ENCODE assay signal across 17 cellular contexts in the genomic region with DNA sequence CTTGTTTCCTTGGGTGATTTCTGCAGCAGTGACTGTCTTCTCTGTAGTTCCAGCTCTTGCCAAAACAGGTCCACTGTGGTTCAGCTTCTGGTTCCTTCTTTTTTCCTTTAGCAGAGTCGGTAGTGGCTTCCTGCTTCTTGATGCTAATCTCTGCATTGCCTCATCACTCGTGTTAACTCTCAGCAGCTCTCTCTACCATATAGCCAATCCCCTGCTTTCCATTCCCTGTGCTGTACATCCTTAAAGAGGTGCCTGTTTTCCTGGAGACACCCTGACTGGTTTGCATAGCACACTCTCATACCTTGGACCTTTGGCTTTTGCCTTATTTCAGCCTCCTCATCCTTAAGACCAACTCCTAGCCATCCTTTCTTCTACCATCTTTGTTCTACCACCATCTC.
A peak's percentile ranks its signal among the peaks of the same experiment; 100 is the strongest.
DNase-seq lines count a peak whose midpoint lies in the region; FAIRE-seq and TF ChIP-seq lines count a peak whose summit lies in the region.
"Had no signal": no experiment of that assay in that cellular context is flagged by ENCODE, and none has a peak within 500 bp of the region (broad histone marks: within the 10 kb centered on the region; RNA-seq: fewer than 3 reads in every experiment).

No MANE protein-coding gene starts in this region.

- no peak overlapping the region for H3K4me3 Mint-ChIP-seq in astrocyte (ENCODE audit: unreplicated experiment)
- H3K4me3 Mint-ChIP-seq in nephron, result no peak overlapping the region
- H3K4me3 Mint-ChIP-seq: activated naive CD8-positive, alpha-beta T cell treated with anti-CD3 and anti-CD28 coated beads, Interleukin-2, amount 50 U/mL, for 24 hours; B cell; T-helper 2 cell treated with Interferon-gamma antibody and Interleukin-4, amounts not matched to agents 5 μg/mL and 100 μg/mL, for 36 hours had no signal

- peak; percentile 4 for DNase-seq in GF-D8 (lab: John Stamatoyannopoulos, UW)
- DNase-seq in MV-4-11 (lab: John Stamatoyannopoulos, UW), result peak; percentile 74
- DNase-seq in astrocyte (ENCODE audit: low read depth), result no peak
- no peak for DNase-seq in stimulated activated CD4-positive, alpha-beta T cell treated with anti-CD3 and anti-CD28 coated beads, Interleukin-12 subunit alpha, Interleukin-12 subunit beta, amount 100 ng/mL, for 4 hours
- no peak for DNase-seq in Karpas-422
- no peak for DNase-seq in stimulated activated CD4-positive, alpha-beta T cell treated with anti-CD3 and anti-CD28 coated beads, Interleukin-15, amount 100 ng/mL, for 24 hours
- DNase-seq: activated CD4-positive, CD25-positive, alpha-beta regulatory T cell treated with anti-CD3 and anti-CD28 coated beads, Interleukin-2, amount 50 U/mL, for 72 hours; activated naive CD8-positive, alpha-beta T cell treated with anti-CD3 and anti-CD28 coated beads, Interleukin-2, amount 50 U/mL, for 24 hours; dorsolateral prefrontal cortex; NCI-H1694 treated with DMSO at 0.1 percent for 48 hours; NK-92 treated with Interleukin-12 subunit alpha and Interleukin-12 subunit beta, amount 100 ng/mL, for 24 hours; ovary had no signal

- H3K4me2 ChIP-seq in astrocyte (ENCODE audit: low read length), result no peak overlapping the region
- no peak overlapping the region for H3K4me2 ChIP-seq in Karpas-422 (ENCODE audit: low read depth, low read length, poor library complexity, severe bottlenecking)

- no peak for TF ChIP-seq CTCF in astrocyte (IDR thresholded peaks at IDR 0.05; ENCODE audit: insufficient read depth, low read depth, low read length)
- no peak for TF ChIP-seq CTCF in nephron (IDR thresholded peaks at IDR 0.05; ENCODE audit: unreplicated experiment in 3 of 3)

- H3K27ac Mint-ChIP-seq in astrocyte (ENCODE audit: unreplicated experiment), result no peak overlapping the region
- peak overlapping the region in 2 of 3 experiments; percentile 7 to 71 for H3K27ac Mint-ChIP-seq in nephron
- H3K27ac Mint-ChIP-seq: activated naive CD8-positive, alpha-beta T cell treated with anti-CD3 and anti-CD28 coated beads, Interleukin-2, amount 50 U/mL, for 24 hours; B cell; T-helper 2 cell treated with Interferon-gamma antibody and Interleukin-4, amounts not matched to agents 5 μg/mL and 100 μg/mL, for 36 hours had no signal

- no peaks in the 10 kb centered on the region for H3K36me3 ChIP-seq in astrocyte (ENCODE audit: insufficient read depth, low read length)
- no peaks in the 10 kb centered on the region for H3K36me3 ChIP-seq in Karpas-422 (ENCODE audit: insufficient read depth, low read length)
- H3K36me3 ChIP-seq: ovary had no signal

- peaks cover 2% of the 10 kb centered on the region for H3K4me1 Mint-ChIP-seq in astrocyte (ENCODE audit: low read depth, unreplicated experiment)
- H3K4me1 Mint-ChIP-seq in nephron, result peaks cover 29% of the 10 kb centered on the region
- H3K4me1 Mint-ChIP-seq: activated naive CD8-positive, alpha-beta T cell treated with anti-CD3 and anti-CD28 coated beads, Interleukin-2, amount 50 U/mL, for 24 hours; B cell had no signal

- H3K79me2 ChIP-seq in astrocyte (ENCODE audit: insufficient read depth, low read length), result no peaks in the 10 kb centered on the region
- no peaks in the 10 kb centered on the region for H3K79me2 ChIP-seq in Karpas-422 (ENCODE audit: low read length)

- H3K36me3 Mint-ChIP-seq in astrocyte (ENCODE audit: low read depth, unreplicated experiment), result no peaks in the 10 kb centered on the region
- no peaks in the 10 kb centered on the region for H3K36me3 Mint-ChIP-seq in nephron (ENCODE audit: low read depth)

- H4K20me1 ChIP-seq in astrocyte (ENCODE audit: insufficient read depth, low read length) (no peaks in the 10 kb centered on the region), Karpas-422 (ENCODE audit: insufficient read depth, low read depth, low read length) (no peaks in the 10 kb centered on the region)

- H3K27me3 Mint-ChIP-seq in astrocyte (ENCODE audit: low read depth, unreplicated experiment), result peaks cover 5% of the 10 kb centered on the region
- H3K27me3 Mint-ChIP-seq in nephron (ENCODE audit: low read depth), result no peaks in the 10 kb centered on the region

- FAIRE-seq in astrocyte (lab: Jason Lieb, UNC), result no peak
- FAIRE-seq: GM12892, HTR-8/SVneo had no signal

- peaks cover 3% of the 10 kb centered on the region for H3K4me1 ChIP-seq in astrocyte (ENCODE audit: insufficient read depth, low read length)
- no peaks in the 10 kb centered on the region for H3K4me1 ChIP-seq in Karpas-422 (ENCODE audit: low read length)

- H3K27ac ChIP-seq in astrocyte (ENCODE audit: low read depth, low read length) (no peak overlapping the region), Karpas-422 (ENCODE audit: low read length) (no peak overlapping the region)
- H3K27ac ChIP-seq: dorsolateral prefrontal cortex, ovary had no signal

- H3K9me3 ChIP-seq in astrocyte (ENCODE audit: insufficient read depth, low read depth, low read length) (no peaks in the 10 kb centered on the region), Karpas-422 (ENCODE audit: low read length) (no peaks in the 10 kb centered on the region)
- H3K9me3 ChIP-seq: ovary had no signal

- H3K9ac ChIP-seq in astrocyte (ENCODE audit: low read length) (no peak overlapping the region), Karpas-422 (ENCODE audit: low read length) (no peak overlapping the region)

- H3K4me3 ChIP-seq in astrocyte (ENCODE audit: insufficient read depth, low read depth, low read length) (no peak overlapping the region), Karpas-422 (ENCODE audit: low read length) (no peak overlapping the region)
- H3K4me3 ChIP-seq: dorsolateral prefrontal cortex, ovary had no signal

- H2AFZ ChIP-seq in astrocyte (ENCODE audit: low read depth, low read length), result peak overlapping the region; percentile 14
- H2AFZ ChIP-seq in Karpas-422 (ENCODE audit: low read length), result no peak overlapping the region

- H3K27me3 ChIP-seq in astrocyte (ENCODE audit: insufficient read depth, low read length), result no peaks in the 10 kb centered on the region
- no peaks in the 10 kb centered on the region; the same call in 1 of the 2 replicates for H3K27me3 ChIP-seq in Karpas-422 (ENCODE audit: low read length)
- H3K27me3 ChIP-seq: ovary had no signal

- H3K9me3 Mint-ChIP-seq in astrocyte (ENCODE audit: unreplicated experiment) (peaks cover 2% of the 10 kb centered on the region), nephron (no peaks in the 10 kb centered on the region)
- H3K9me3 Mint-ChIP-seq: activated naive CD8-positive, alpha-beta T cell treated with anti-CD3 and anti-CD28 coated beads, Interleukin-2, amount 50 U/mL, for 24 hours; T-helper 2 cell treated with Interferon-gamma antibody and Interleukin-4, amounts not matched to agents 5 μg/mL and 100 μg/mL, for 36 hours had no signal

- H3K9me2 ChIP-seq in Karpas-422 (replicated peaks; ENCODE audit: insufficient read depth, low read length), result no peaks in the 10 kb centered on the region

Comparison
In these comparisons a context has a peak if more than half of its experiments do, and no peak if none do; other contexts are left out.
1. DNase-seq: peak in GF-D8 (single experiment) and MV-4-11 (single experiment); none in astrocyte (single experiment), stimulated activated CD4-positive, alpha-beta T cell treated with anti-CD3 and anti-CD28 coated beads, Interleukin-12 subunit alpha, Interleukin-12 subunit beta, amount 100 ng/mL, for 4 hours (single experiment), Karpas-422 (single experiment) and stimulated activated CD4-positive, alpha-beta T cell treated with anti-CD3 and anti-CD28 coated beads, Interleukin-15, amount 100 ng/mL, for 24 hours (single experiment).